ENCODE assay signal across 10 cellular contexts in the genomic region with DNA sequence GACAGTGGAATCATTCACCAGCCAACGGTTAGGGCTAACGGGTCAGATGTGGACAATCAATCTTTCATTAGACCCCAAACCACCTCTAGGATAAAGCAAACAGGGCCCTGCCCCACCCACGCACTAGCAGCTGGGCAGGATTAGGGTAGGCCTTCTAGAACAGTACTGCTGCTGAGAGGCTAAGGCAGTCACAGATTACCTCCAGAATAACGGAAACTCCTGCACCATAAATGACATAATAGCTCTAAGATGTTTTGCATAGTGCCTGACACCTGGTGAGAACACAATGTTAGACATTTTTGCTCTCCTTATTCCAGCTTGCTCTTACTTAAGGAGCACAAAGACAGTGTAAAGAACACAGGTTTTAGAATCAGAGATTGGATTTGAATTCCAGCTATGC. TPM values are rescaled to one million over a fixed set of nuclear protein-coding genes. Genes with fewer than 3 reads are reported as not detected.
A peak's percentile ranks its signal among the peaks of the same experiment; 100 is the strongest.
DNase-seq lines count a peak whose midpoint lies in the region; ATAC-seq and TF ChIP-seq lines count a peak whose summit lies in the region.
"Had no signal": no experiment of that assay in that cellular context is flagged by ENCODE, and none has a peak within 500 bp of the region (broad histone marks: within the 10 kb centered on the region; RNA-seq: fewer than 3 reads in every experiment).

No MANE protein-coding gene starts in this region.

- CTCF ChIA-PET in AG04449 (lab: Yijun Ruan, JAX), result interaction anchor here (0.7 to 2.2 kb wide), 10 partner anchors 8 to 114 kb away, joined by 3 to 17 read pairs (median 4); partner anchors contain the start of gene CCDC83

- H3K4me1 ChIP-seq in aorta (ENCODE audit: control insufficient read depth in 1 of 2, insufficient read depth in 2 of 2, low read length in 2 of 2), result no peaks in the 10 kb centered on the region

- intact Hi-C loops in aorta (cut with DNase I), result no loop called here

- H3K9me3 ChIP-seq in aorta (ENCODE audit: control insufficient read depth, low read length), result no peaks in the 10 kb centered on the region
- H3K9me3 ChIP-seq: left lung, uterus had no signal

- ATAC-seq in GM19035 (IDR thresholded peaks at IDR 0.05; ENCODE audit: unreplicated experiment) (peak; percentile 43), HG03457 (IDR thresholded peaks at IDR 0.05; ENCODE audit: unreplicated experiment) (peak; percentile 48), aorta (ENCODE audit: low FRiP score) (no peak), GM21619 (IDR thresholded peaks at IDR 0.05; ENCODE audit: unreplicated experiment) (no peak)

- POLR2A ChIA-PET in AG04449 (lab: Yijun Ruan, JAX), result interaction anchor here (0.7 kb wide), 1 partner anchor 36 kb away, joined by 4 read pairs; no protein-coding TSS in a partner anchor

- H3K4me3 ChIP-seq in AG04449 (ENCODE audit: low read depth, low read length) (peak overlapping the region; percentile 71), coronary artery (peak overlapping the region; percentile 79), aorta (ENCODE audit: low read length in 2 of 2) (no peak overlapping the region)

- H3K27ac ChIP-seq in coronary artery (peak overlapping the region; percentile 54 to 73), aorta (ENCODE audit: low read depth in 1 of 2, low read length in 2 of 2) (no peak overlapping the region)
- H3K27ac ChIP-seq: left lung had no signal

- H3K36me3 ChIP-seq in aorta (ENCODE audit: control insufficient read depth in 1 of 2, insufficient read depth in 2 of 2, low read length in 1 of 2), result no peaks in the 10 kb centered on the region
- H3K36me3 ChIP-seq: left lung, uterus had no signal

- TF ChIP-seq CTCF in AG04449 (IDR thresholded peaks at IDR 0.05; ENCODE audit: insufficient read depth, low read length, missing control alignments), result no peak
- TF ChIP-seq CTCF in coronary artery (IDR thresholded peaks at IDR 0.05), result no peak

- no peak for DNase-seq in AG04449 (ENCODE audit: low read depth, low spot score)
- DNase-seq in coronary artery (ENCODE audit: low spot score), result no peak
- no peak for DNase-seq in aorta
- no peak for DNase-seq in pons (ENCODE audit: low spot score)
- no peak for DNase-seq in NCI-H748 (lab: John Stamatoyannopoulos, UW; ENCODE audit: unreplicated experiment)
- DNase-seq: left lung had no signal

- H3K27me3 ChIP-seq in aorta (ENCODE audit: control insufficient read depth in 1 of 2, insufficient read depth in 2 of 2, low read length in 1 of 2), result no peaks in the 10 kb centered on the region
- H3K27me3 ChIP-seq: uterus had no signal

- WGBS in aorta, 2 donors, result 88 to 91% methylated on average over 4 of the region's 4 CpGs

RNA-seq across cellular contexts. Expression of gene SYTL2, which starts 1.8 kb away (rescaled TPM):
- 10 to 100 TPM; 42.9 to 54.0 TPM for total RNA-seq in aorta
- polyA plus RNA-seq in aorta, result 10 to 100 TPM; 29.2 to 57.4 TPM

RNA-seq across cellular contexts. Expression of gene CCDC83, which starts 46.0 kb away (rescaled TPM):
- total RNA-seq in aorta, result not detected
- not detected for polyA plus RNA-seq in aorta
- total RNA-seq: left lung had no signal

Comparison
In these comparisons a context has a peak if more than half of its experiments do, and no peak if none do; other contexts are left out.
1. H3K4me3 ChIP-seq: peak in AG04449 (single experiment) and coronary artery (single experiment); none in aorta (0 of 2).
2. ATAC-seq: peak in GM19035 (single experiment) and HG03457 (single experiment); none in aorta (single experiment) and GM21619 (single experiment).
3. H3K27ac ChIP-seq: peak in coronary artery (2 of 2); none in aorta (0 of 2).